In genomic region chr3:118011910-118012309, GRCh38 we compare ENCODE assay signal across 20 cellular contexts.
DNase-seq lines count a peak whose midpoint lies in the region; ATAC-seq and TF ChIP-seq lines count a peak whose summit lies in the region.
"Had no signal": no experiment of that assay in that cellular context is flagged by ENCODE, and none has a peak within 500 bp of the region (broad histone marks: within the 10 kb centered on the region; RNA-seq: fewer than 3 reads in every experiment).

No MANE protein-coding gene starts in this region.

- no peak for TF ChIP-seq CTCF in A673 (conservative IDR thresholded peaks at IDR 0.05; ENCODE audit: low read depth, low read length)
- no peak for TF ChIP-seq CTCF in fibroblast of the aortic adventitia (IDR thresholded peaks at IDR 0.05; ENCODE audit: insufficient read depth, low read length)
- TF ChIP-seq CTCF in retinal pigment epithelial cell (conservative IDR thresholded peaks at IDR 0.05; ENCODE audit: low read depth, low read length) = no peak
- TF ChIP-seq CTCF in psoas muscle (IDR thresholded peaks at IDR 0.05) = no peak

- H3K4me1 ChIP-seq in A673 (ENCODE audit: insufficient read depth, low read length, poor library complexity, severe bottlenecking) = peaks cover 6% of the 10 kb centered on the region
- no peaks in the 10 kb centered on the region for H3K4me1 ChIP-seq in psoas muscle
- H3K4me1 ChIP-seq: A549, BE2C had no signal

- H3K4me3 ChIP-seq in A673 (ENCODE audit: low read depth, low read length, poor library complexity, severe bottlenecking) (no peak overlapping the region), fibroblast of the aortic adventitia (ENCODE audit: low read depth, low read length) (no peak overlapping the region), retinal pigment epithelial cell (ENCODE audit: low read length) (no peak overlapping the region), psoas muscle (no peak overlapping the region)
- H3K4me3 ChIP-seq: A549 had no signal

- CTCF ChIA-PET in A673 (lab: Charles Lee) = no interaction called here

- H3K9me3 ChIP-seq in A673 (ENCODE audit: low read depth, low read length, poor library complexity, severe bottlenecking) = no peaks in the 10 kb centered on the region
- no peaks in the 10 kb centered on the region for H3K9me3 ChIP-seq in psoas muscle
- H3K9me3 ChIP-seq: A549, BE2C had no signal

- H3K27ac ChIP-seq in A673 (ENCODE audit: low read depth, low read length, poor library complexity, severe bottlenecking) (no peak overlapping the region), psoas muscle (no peak overlapping the region)
- H3K27ac ChIP-seq: 22Rv1, A549 had no signal

- no peak for ATAC-seq in HG03521 (IDR thresholded peaks at IDR 0.05; ENCODE audit: unreplicated experiment)
- no peak for ATAC-seq in psoas muscle
- ATAC-seq: A549, HCT116, HepG2 had no signal

- POLR2A ChIA-PET in A673 (lab: Charles Lee; ENCODE audit: low non-redundant PET) = no interaction called here

- H3K36me3 ChIP-seq in A673 (ENCODE audit: insufficient read depth, low read length, poor library complexity, severe bottlenecking) (no peaks in the 10 kb centered on the region), psoas muscle (ENCODE audit: insufficient read depth in 1 of 2, low read depth in 1 of 2) (no peaks in the 10 kb centered on the region)
- H3K36me3 ChIP-seq: BE2C had no signal

- BruUV-seq in A673 (replicated peaks; lab: Mats Ljungman, UMichigan) = no TSS peak

- DNase-seq in A673 (ENCODE audit: low spot score) (peak; percentile 48), MV-4-11 (lab: John Stamatoyannopoulos, UW) (peak; percentile 61), fibroblast of the aortic adventitia (ENCODE audit: low read depth) (peak; percentile 15), retinal pigment epithelial cell (ENCODE audit: low read depth) (peak; percentile 31), psoas muscle (no peak), AML-193 (lab: John Stamatoyannopoulos, UW) (no peak)
- DNase-seq: BE2C; C1 segment of cervical spinal cord; CD4-positive, CD25-positive, alpha-beta regulatory T cell; CD8-positive, alpha-beta memory T cell; COR-L47; GF-D8; GOT3; H7; HFFc6 had no signal

- WGBS in psoas muscle, 3 donors = 41 to 52% (median 51%) methylated on average over 3 of the region's 3 CpGs

- intact Hi-C loops in A673 (cut with micrococcal nuclease; ENCODE audit: unreplicated experiment) (no loop called here), psoas muscle (cut with DNase I) (no loop called here)

- H3K27me3 ChIP-seq in A673 (replicated peaks; ENCODE audit: insufficient read depth, low read depth, low read length, poor library complexity) = no peaks in the 10 kb centered on the region
- no peaks in the 10 kb centered on the region for H3K27me3 ChIP-seq in psoas muscle (ENCODE audit: insufficient read depth in 3 of 3, low read length in 2 of 3)
- H3K27me3 ChIP-seq: BE2C had no signal

Comparison
In these comparisons a context has a peak if more than half of its experiments do, and no peak if none do; other contexts are left out.
1. DNase-seq: peak in A673 (single experiment), MV-4-11 (single experiment), fibroblast of the aortic adventitia (single experiment) and retinal pigment epithelial cell (single experiment); none in psoas muscle (0 of 2) and AML-193 (0 of 2).